Comparison of ENCODE assay signal across 18 cellular contexts in the genomic region with DNA sequence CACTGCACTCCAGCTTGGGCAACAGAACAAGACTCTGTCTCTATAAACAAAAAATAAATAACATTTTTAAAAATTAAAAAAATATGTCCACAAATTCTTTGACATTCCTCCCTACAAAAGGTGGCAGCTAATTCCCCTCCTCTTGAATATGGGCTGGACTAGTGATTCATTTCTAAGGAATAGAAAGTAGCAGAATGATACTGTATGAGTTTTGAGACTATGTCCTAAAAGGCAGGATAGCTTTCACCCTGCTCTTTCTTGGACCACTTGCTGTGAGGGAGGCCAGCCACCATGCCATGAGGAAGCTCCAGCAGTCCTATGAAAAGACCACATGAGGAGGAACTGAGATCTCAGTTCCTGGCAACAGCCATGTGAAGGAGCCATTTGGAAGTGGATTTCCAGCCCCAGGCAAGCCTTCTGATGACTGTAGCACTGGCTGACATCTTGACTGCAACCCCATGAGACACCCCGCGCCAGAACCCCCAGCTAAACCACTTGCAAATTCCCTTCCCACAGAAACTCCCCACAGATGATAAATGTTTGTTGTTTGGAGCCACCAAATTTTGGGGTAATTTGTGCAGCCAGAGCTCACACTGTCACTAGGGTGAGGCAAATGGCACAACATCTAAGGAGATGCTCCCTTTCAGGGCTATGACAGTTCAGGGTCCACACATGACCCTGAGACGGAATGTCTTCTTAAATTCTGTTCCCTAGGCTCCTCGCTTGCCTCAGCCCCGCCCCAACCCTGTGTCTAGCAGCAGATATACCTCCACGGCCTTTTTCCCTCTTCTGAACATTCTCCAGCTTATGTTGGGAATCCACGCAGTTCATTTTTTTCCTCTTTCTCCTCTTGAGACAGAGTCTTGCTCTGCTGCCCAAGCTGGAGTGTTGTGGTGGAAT. TPM values are rescaled to one million over a fixed set of nuclear protein-coding genes. Genes with fewer than 3 reads are reported as not detected.
DNase-seq lines count a peak whose midpoint lies in the region; ATAC-seq and TF ChIP-seq lines count a peak whose summit lies in the region.
"Had no signal": no experiment of that assay in that cellular context is flagged by ENCODE, and none has a peak within 500 bp of the region (broad histone marks: within the 10 kb centered on the region; RNA-seq: fewer than 3 reads in every experiment).

No MANE protein-coding gene starts in this region.

- H3K27me3 ChIP-seq in ACC112 (ENCODE audit: insufficient read depth, low read length): no peaks in the 10 kb centered on the region
- H3K27me3 ChIP-seq in sigmoid colon: no peaks in the 10 kb centered on the region
- H3K27me3 ChIP-seq: pancreas had no signal

- no peak for ATAC-seq in stimulated activated naive CD8-positive, alpha-beta T cell treated with anti-CD3 and anti-CD28 coated beads, Interleukin-15, Interleukin-2, amounts not matched to agents 100 U/mL and 50 U/mL, for 24 hours
- ATAC-seq: stimulated activated memory B cell treated with anti-CD40 and anti-IgM and Interleukin-4, amounts not matched to agents 10 μg/mL and 1 μg/mL and 100 μg/mL, for 72 hours; T-helper 17 cell had no signal

- no peak for TF ChIP-seq POLR2A in sigmoid colon (IDR thresholded peaks at IDR 0.05)

- peak; percentile 46 for DNase-seq in RPMI7951 (ENCODE audit: low read depth)
- DNase-seq in fibroblast of gingiva (ENCODE audit: low read depth): peak; percentile 38
- no peak for DNase-seq in sigmoid colon
- no peak for DNase-seq in stimulated activated naive CD8-positive, alpha-beta T cell treated with anti-CD3 and anti-CD28 coated beads, Interleukin-15, Interleukin-2, amounts not matched to agents 100 U/mL and 50 U/mL, for 24 hours
- DNase-seq in NK-92 (lab: John Stamatoyannopoulos, UW; ENCODE audit: unreplicated experiment): no peak
- no peak for DNase-seq in stimulated activated naive CD4-positive, alpha-beta T cell treated with Interleukin-2 at 50 U/mL for 16 hours (lab: John Stamatoyannopoulos, UW)
- DNase-seq in HUDEP-2 (lab: John Stamatoyannopoulos, UW; ENCODE audit: unreplicated experiment in 76 of 76): no peak
- DNase-seq: effector memory CD4-positive, alpha-beta T cell; NCI-H1417; stimulated activated CD4-positive, alpha-beta T cell treated with anti-CD3 and anti-CD28 coated beads, Interleukin-12 subunit alpha, Interleukin-12 subunit beta, amount 100 ng/mL, for 4 hours; T-helper 17 cell had no signal

- peak overlapping the region; percentile 14 for H2AFZ ChIP-seq in ACC112 (ENCODE audit: low read length, unreplicated experiment)

- H3K9me3 ChIP-seq in sigmoid colon: no peaks in the 10 kb centered on the region
- H3K9me3 ChIP-seq: pancreas had no signal

- peaks cover 38% of the 10 kb centered on the region for H3K4me1 ChIP-seq in ACC112 (ENCODE audit: control insufficient read depth, insufficient read depth, low read length, unreplicated experiment)
- H3K4me1 ChIP-seq in sigmoid colon: peaks cover 0 to 55% (median 47%) of the 10 kb centered on the region in 4 donors

- no peaks in the 10 kb centered on the region for H3K79me2 ChIP-seq in ACC112 (ENCODE audit: control insufficient read depth, insufficient read depth, low read length, unreplicated experiment)

- TF ChIP-seq EP300 in sigmoid colon (IDR thresholded peaks at IDR 0.05): no peak

- H3K36me3 ChIP-seq in ACC112 (ENCODE audit: insufficient read depth, low read length): no peaks in the 10 kb centered on the region
- no peaks in the 10 kb centered on the region for H3K36me3 ChIP-seq in sigmoid colon
- H3K36me3 ChIP-seq: pancreas had no signal

- peak overlapping the region; percentile 57 for H3K27ac ChIP-seq in ACC112 (ENCODE audit: low read depth, low read length)
- peak overlapping the region; percentile 70 to 86 (median 82) for H3K27ac ChIP-seq in sigmoid colon

- 88 to 90% methylated on average over 7 of the region's 7 CpGs for WGBS in sigmoid colon, 2 donors

- H3K4me3 ChIP-seq in ACC112 (ENCODE audit: low read depth, low read length) (no peak overlapping the region), sigmoid colon (no peak overlapping the region)
- H3K4me3 ChIP-seq: pancreas had no signal

- TF ChIP-seq CTCF in sigmoid colon (IDR thresholded peaks at IDR 0.05): no peak

- intact Hi-C loops in sigmoid colon (cut with DNase I): loop anchor here (5.0 to 10.0 kb wide), 2 partner anchors 36 to 148 kb away; a partner anchor contains a TSS

RNA-seq across cellular contexts. Expression of a gene that starts 17.1 kb away (rescaled TPM):
- total RNA-seq in RPMI7951 (2014; rRNA removed; shearing (Covaris generic)): 7.2 and 7.3 TPM in 2 replicates
- total RNA-seq in sigmoid colon: 10 to 100 TPM; 12.4 to 20.6 (median 18.1) TPM
- 1 to 10 TPM; 1.6 to 9.4 (median 6.6) TPM for polyA plus RNA-seq in sigmoid colon
- total RNA-seq: activated CD8-positive, alpha-beta memory T cell treated with anti-CD3 and anti-CD28 coated beads for 36 hours; T-helper 17 cell had no signal

RNA-seq across cellular contexts. Expression of a gene that starts 42.5 kb away (rescaled TPM):
- total RNA-seq in RPMI7951 (2014; rRNA removed; shearing (Covaris generic)): not detected in 2 replicates
- 1 to 10 TPM in 1 of 4 donors, not detected in 3; 1.6 TPM for total RNA-seq in sigmoid colon
- 10 to 100 TPM in 1 of 3 donors, 1 to 10 TPM in 2; 2.4 to 13.9 (median 4.2) TPM for polyA plus RNA-seq in sigmoid colon
- total RNA-seq: Daoy, fibroblast of villous mesenchyme, LHCN-M2 had no signal

Comparison
In these comparisons a context has a peak if more than half of its experiments do, and no peak if none do; other contexts are left out.
1. DNase-seq: peak in RPMI7951 (single experiment) and fibroblast of gingiva (single experiment); none in sigmoid colon (single experiment), stimulated activated naive CD8-positive, alpha-beta T cell treated with anti-CD3 and anti-CD28 coated beads, Interleukin-15, Interleukin-2, amounts not matched to agents 100 U/mL and 50 U/mL, for 24 hours (single experiment), NK-92 (single experiment), stimulated activated naive CD4-positive, alpha-beta T cell treated with Interleukin-2 at 50 U/mL for 16 hours (single experiment) and HUDEP-2 (0 of 76).